ENCODE assay signal across 10 cellular contexts in the genomic region with DNA sequence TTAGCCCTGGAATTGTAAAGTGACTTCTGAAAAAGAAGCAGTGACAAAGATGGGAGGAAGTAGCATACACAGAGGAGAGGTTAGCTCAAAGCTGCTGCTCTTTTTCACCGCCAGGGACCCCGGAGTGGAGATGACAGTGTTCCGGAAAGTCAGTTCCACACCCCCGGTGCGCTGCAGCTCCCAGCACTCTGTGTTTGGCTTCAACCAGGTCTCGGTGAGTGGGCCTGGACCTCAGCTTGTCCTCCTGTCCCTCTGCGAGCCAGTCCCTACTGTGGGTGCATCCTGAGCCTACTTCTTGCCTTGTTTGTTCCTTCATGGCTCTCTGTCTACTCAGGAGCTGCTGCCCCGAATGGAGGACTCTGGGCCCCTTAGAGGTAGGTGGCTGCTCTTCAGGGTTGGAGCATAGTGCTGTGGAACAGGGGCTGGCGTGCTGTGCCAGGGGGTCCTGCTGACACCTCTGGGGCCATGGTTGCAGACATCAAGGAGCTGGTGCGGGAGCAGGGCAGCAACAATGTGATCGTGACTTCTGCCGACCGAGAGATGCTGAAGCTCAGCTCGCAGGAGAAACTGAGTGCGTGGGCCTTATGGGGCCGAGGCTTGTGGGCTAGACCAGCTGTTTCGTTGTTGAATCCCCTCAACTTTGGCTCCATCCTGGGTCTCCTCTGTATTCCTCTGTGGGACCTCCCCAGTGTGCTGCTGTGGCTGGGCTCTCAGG. TPM values are rescaled to one million over a fixed set of nuclear protein-coding genes. Genes with fewer than 3 reads are reported as not detected.
DNase-seq lines count a peak whose midpoint lies in the region; ATAC-seq and TF ChIP-seq lines count a peak whose summit lies in the region.
"Had no signal": no experiment of that assay in that cellular context is flagged by ENCODE, and none has a peak within 500 bp of the region (broad histone marks: within the 10 kb centered on the region; RNA-seq: fewer than 3 reads in every experiment).

No MANE protein-coding gene starts in this region.

- no TSS peak for BruUV-seq in IMR-90 (replicated peaks; lab: Mats Ljungman, UMichigan)

- peaks cover 39 to 70% of the 10 kb centered on the region in 2 donors for H3K36me3 Mint-ChIP-seq in CD14-positive monocyte
- peaks cover 0 to 34% (median 3%) of the 10 kb centered on the region in 3 donors for H3K36me3 Mint-ChIP-seq in naive thymus-derived CD8-positive, alpha-beta T cell

- H3K9me3 ChIP-seq in IMR-90 (ENCODE audit: control insufficient read depth, insufficient read depth, low read length): no peaks in the 10 kb centered on the region
- H3K9me3 ChIP-seq: esophagus squamous epithelium had no signal

- H3K4me1 Mint-ChIP-seq in CD14-positive monocyte: peaks cover 24% of the 10 kb centered on the region
- H3K4me1 Mint-ChIP-seq in naive thymus-derived CD8-positive, alpha-beta T cell: peaks cover 16 to 45% (median 34%) of the 10 kb centered on the region in 4 donors

- peak overlapping the region in 5 of 7 donors; percentile 13 to 95 (median 89) for H3K27ac Mint-ChIP-seq in CD14-positive monocyte
- peak overlapping the region in 8 of 10 donors; percentile 83 to 96 (median 92) for H3K27ac Mint-ChIP-seq in naive thymus-derived CD8-positive, alpha-beta T cell

- no peak overlapping the region; the same call in 1 of the 2 replicates for H3K4me2 ChIP-seq in IMR-90 (ENCODE audit: low read depth, low read length)

- no peak overlapping the region for H3K56ac ChIP-seq in IMR-90 (ENCODE audit: extremely low read depth, insufficient read depth, low read length)

- WGBS in IMR-90 (ENCODE audit: extremely low coverage in 2 of 2, insufficient read length in 1 of 2), 2 experiments: 94% methylated on average over 12 of the region's 17 CpGs; no CpG with 5 or more reads in 1 of the 2 experiments

- no peak for TF ChIP-seq RAD21 in IMR-90 (IDR thresholded peaks at IDR 0.05; ENCODE audit: low read length)

- H4K20me1 ChIP-seq in IMR-90 (ENCODE audit: insufficient read depth, low read length): peaks cover 21% of the 10 kb centered on the region

- no peak overlapping the region for H2BK15ac ChIP-seq in IMR-90 (ENCODE audit: low read depth, low read length)

- H3K36me3 ChIP-seq in IMR-90 (ENCODE audit: control insufficient read depth, insufficient read depth, low read length): peaks cover 40% of the 10 kb centered on the region; the same call in 1 of the 2 replicates

- intact Hi-C loops in CD14-positive monocyte (cut with micrococcal nuclease) (loop anchor here (5.0 to 10.0 kb wide), 2 partner anchors 35 to 72 kb away; no protein-coding TSS in a partner anchor), IMR-90 (cut with micrococcal nuclease) (no loop called here)

- H3K14ac ChIP-seq in IMR-90 (replicated peaks; ENCODE audit: low read depth, low read length): no peak overlapping the region

- ATAC-seq in IMR-90 (ENCODE audit: low read depth) (no peak), HG02623 (IDR thresholded peaks at IDR 0.05; ENCODE audit: unreplicated experiment) (no peak), HG03039 (IDR thresholded peaks at IDR 0.05; ENCODE audit: unreplicated experiment) (no peak)
- no peak for ATAC-seq in naive thymus-derived CD8-positive, alpha-beta T cell

- dilution Hi-C loops in IMR-90 (cut with HindIII; ENCODE audit: low sequenced_read_pairs, unreplicated experiment): no loop called here

- H3K4me3 ChIP-seq in IMR-90 (ENCODE audit: insufficient read depth, low read depth, low read length) (no peak overlapping the region), astrocyte of the spinal cord (ENCODE audit: low read depth, low read length) (peak overlapping the region; percentile 78)

- H3K9me3 Mint-ChIP-seq in CD14-positive monocyte: peaks cover 0 to 1% (median 0%) of the 10 kb centered on the region in 7 donors
- H3K9me3 Mint-ChIP-seq in naive thymus-derived CD8-positive, alpha-beta T cell: no peaks in the 10 kb centered on the region

- no peaks in the 10 kb centered on the region for H3K27me3 Mint-ChIP-seq in CD14-positive monocyte (ENCODE audit: low read depth in 3 of 3)
- peaks cover 0 to 2% (median 0%) of the 10 kb centered on the region in 5 donors for H3K27me3 Mint-ChIP-seq in naive thymus-derived CD8-positive, alpha-beta T cell

- in situ Hi-C loops in IMR-90 (cut with MboI; ENCODE audit: low sequenced_read_pairs): no loop called here
- in situ Hi-C loops in astrocyte of the spinal cord (cut with HindIII; ENCODE audit: low sequenced_read_pairs): no loop called here

- no peaks in the 10 kb centered on the region for H3K27me3 ChIP-seq in IMR-90 (ENCODE audit: control insufficient read depth, insufficient read depth, low read length)
- H3K27me3 ChIP-seq: esophagus squamous epithelium had no signal

- H3K79me1 ChIP-seq in IMR-90 (ENCODE audit: low read depth in 1 of 2, low read length in 2 of 2): peaks cover 7 to 55% of the 10 kb centered on the region in 2 experiments

- no peak overlapping the region for H2BK5ac ChIP-seq in IMR-90 (ENCODE audit: low read depth, low read length, poor library complexity, severe bottlenecking)

- H3K27ac ChIP-seq in IMR-90 (ENCODE audit: insufficient read depth, low read length): no peak overlapping the region

- TF ChIP-seq CTCF in CD14-positive monocyte (IDR thresholded peaks at IDR 0.05) (no peak), IMR-90 (conservative IDR thresholded peaks at IDR 0.05; ENCODE audit: low read depth, low read length) (no peak), astrocyte of the spinal cord (IDR thresholded peaks at IDR 0.05; ENCODE audit: low read depth, low read length) (no peak)

- H2BK20ac ChIP-seq in IMR-90 (ENCODE audit: low read depth, low read length): no peak overlapping the region

- POLR2A ChIA-PET in IMR-90 (lab: Charles Lee; ENCODE audit: unreplicated experiment): no interaction called here
- POLR2A ChIA-PET in naive thymus-derived CD8-positive, alpha-beta T cell (lab: Charles Lee): interaction anchor here (0.5 to 38.5 kb wide), 5 partner anchors 9 to 1346 kb away, joined by 3 to 1068 read pairs (median 4); a partner anchor contains a TSS

- peak overlapping the region in 1 of 2 donors; percentile 48 for H3K4me3 Mint-ChIP-seq in CD14-positive monocyte
- peak overlapping the region; percentile 88 to 97 (median 95) for H3K4me3 Mint-ChIP-seq in naive thymus-derived CD8-positive, alpha-beta T cell

- DNase-seq in CD14-positive monocyte (ENCODE audit: low spot score): no peak
- DNase-seq in IMR-90: no peak
- no peak for DNase-seq in astrocyte of the spinal cord (ENCODE audit: low read depth, low spot score)
- no peak for DNase-seq in naive thymus-derived CD8-positive, alpha-beta T cell
- DNase-seq in GM19238 (ENCODE audit: insufficient read length, low spot score): no peak
- DNase-seq in stimulated activated CD4-positive, alpha-beta T cell treated with anti-CD3 and anti-CD28 coated beads, Interleukin-1b, Interleukin-23, amount 100 ng/mL, for 48 hours: no peak
- DNase-seq: esophagus squamous epithelium, OCI-M1 had no signal

- H2AK5ac ChIP-seq in IMR-90 (ENCODE audit: low read depth, low read length): no peak overlapping the region

- H4K91ac ChIP-seq in IMR-90 (ENCODE audit: insufficient read depth, low read depth, low read length): no peak overlapping the region

- no peak overlapping the region for H3K23ac ChIP-seq in IMR-90 (ENCODE audit: low read depth, low read length)

- peak overlapping the region; percentile 45 for H2AK9ac ChIP-seq in IMR-90 (replicated peaks; ENCODE audit: low read depth, low read length, poor library complexity)

- H4K5ac ChIP-seq in IMR-90 (ENCODE audit: low read depth, low read length): no peak overlapping the region

- no peak overlapping the region for H4K8ac ChIP-seq in IMR-90 (ENCODE audit: low read depth in 2 of 2, low read length in 2 of 2)

- no peak overlapping the region for H3K4ac ChIP-seq in IMR-90 (ENCODE audit: low read depth, low read length)

- H2AFZ ChIP-seq in IMR-90 (replicated peaks; ENCODE audit: low read length, poor library complexity): no peak overlapping the region

- H3K9ac ChIP-seq in IMR-90 (ENCODE audit: low read depth, low read length): no peak overlapping the region

- no peak overlapping the region for H3K18ac ChIP-seq in IMR-90 (ENCODE audit: low read depth, low read length)

- H3K9me1 ChIP-seq in IMR-90 (ENCODE audit: insufficient read depth, low read length): 0 out of 2 replicates have a peak, but pooled peaks cover 9% of the 10 kb centered on the region

- no peak for TF ChIP-seq POLR2A in IMR-90 (IDR thresholded peaks at IDR 0.05; ENCODE audit: low read depth, low read length)

- H2BK120ac ChIP-seq in IMR-90 (ENCODE audit: low read depth, low read length): no peak overlapping the region

- CTCF ChIA-PET in IMR-90 (lab: Yijun Ruan, JAX): no interaction called here

- peaks cover 13% of the 10 kb centered on the region for H3K4me1 ChIP-seq in IMR-90 (ENCODE audit: control insufficient read depth, insufficient read depth, low read length)

RNA-seq across cellular contexts. Expression of a gene that starts 1.7 kb away (rescaled TPM):
- polyA plus RNA-seq in CD14-positive monocyte: 1 to 10 TPM in 1 of 2 donors, under 1 TPM in 1; 0.58 to 1.7 TPM
- 5.6 and 5.8 TPM in 2 replicates for total RNA-seq in IMR-90 (2012; rRNA removed)
- polyA plus RNA-seq in IMR-90 (2012; rRNA removed): 33.2 and 40.4 TPM in 2 replicates
- polyA plus RNA-seq in IMR-90 (2012; cell fraction: cytosol; rRNA removed): 20.0 and 31.2 TPM in 2 replicates
- 56.4 and 185 TPM in 2 replicates for polyA plus RNA-seq in IMR-90 (2012; cell fraction: nucleus; rRNA removed; ENCODE audit: low replicate concordance)
- total RNA-seq in naive thymus-derived CD8-positive, alpha-beta T cell: 10 to 100 TPM; 57.4 to 64.2 TPM
- polyA plus RNA-seq in naive thymus-derived CD8-positive, alpha-beta T cell: 1 to 10 TPM in 2 of 3 donors, under 1 TPM in 1; 0.96 to 6.5 (median 2.2) TPM

RNA-seq across cellular contexts. Expression of a gene that starts 3.3 kb away (rescaled TPM):
- polyA plus RNA-seq in CD14-positive monocyte (10 to 100 TPM; 20.8 to 32.0 TPM), IMR-90 (2012; rRNA removed) (37.5 and 52.0 TPM in 2 replicates)
- 16.7 and 17.7 TPM in 2 replicates for total RNA-seq in IMR-90 (2012; rRNA removed)
- polyA plus RNA-seq in IMR-90 (2012; cell fraction: cytosol; rRNA removed): 29.9 and 39.6 TPM in 2 replicates
- 57.5 and 129 TPM in 2 replicates for polyA plus RNA-seq in IMR-90 (2012; cell fraction: nucleus; rRNA removed; ENCODE audit: low replicate concordance)
- total RNA-seq in naive thymus-derived CD8-positive, alpha-beta T cell: 10 to 100 TPM; 61.6 to 66.3 TPM
- polyA plus RNA-seq in naive thymus-derived CD8-positive, alpha-beta T cell: 10 to 100 TPM in 2 of 3 donors, 1 to 10 TPM in 1; 8.7 to 20.5 (median 12.7) TPM

RNA-seq across cellular contexts. Expression of a gene that starts 20.6 kb away (rescaled TPM):
- polyA plus RNA-seq in CD14-positive monocyte (10 to 100 TPM; 83.4 to 86.5 TPM), IMR-90 (2012; rRNA removed) (39.7 and 44.3 TPM in 2 replicates)
- total RNA-seq in IMR-90 (2012; rRNA removed): 10.6 and 11.4 TPM in 2 replicates
- polyA plus RNA-seq in IMR-90 (2012; cell fraction: cytosol; rRNA removed): 22.9 and 41.1 TPM in 2 replicates
- 52.9 and 173 TPM in 2 replicates for polyA plus RNA-seq in IMR-90 (2012; cell fraction: nucleus; rRNA removed; ENCODE audit: low replicate concordance)
- 100 to 1,000 TPM; 155 to 157 TPM for total RNA-seq in naive thymus-derived CD8-positive, alpha-beta T cell
- polyA plus RNA-seq in naive thymus-derived CD8-positive, alpha-beta T cell: 100 to 1,000 TPM; 118 to 238 (median 140) TPM

RNA-seq across cellular contexts. Expression of a gene that starts 21.7 kb away (rescaled TPM):
- polyA plus RNA-seq in CD14-positive monocyte (not detected), IMR-90 (2012; rRNA removed) (0.09 and 0.34 TPM in 2 replicates)
- total RNA-seq in IMR-90 (2012; rRNA removed): not detected in 2 replicates
- 0.08 and 0.13 TPM in 2 replicates for polyA plus RNA-seq in IMR-90 (2012; cell fraction: cytosol; rRNA removed)
- 0.89 and 3.2 TPM in 2 replicates for polyA plus RNA-seq in IMR-90 (2012; cell fraction: nucleus; rRNA removed; ENCODE audit: low replicate concordance)
- 1 to 10 TPM; 2.4 to 5.0 TPM for total RNA-seq in naive thymus-derived CD8-positive, alpha-beta T cell
- under 1 TPM in 1 of 3 donors, not detected in 2; 0.34 TPM for polyA plus RNA-seq in naive thymus-derived CD8-positive, alpha-beta T cell

RNA-seq across cellular contexts. Expression of a gene that starts 41.4 kb away (rescaled TPM):
- polyA plus RNA-seq in CD14-positive monocyte (10 to 100 TPM; 29.6 to 42.6 TPM), IMR-90 (2012; rRNA removed) (27.4 and 29.0 TPM in 2 replicates)
- 10.0 and 13.3 TPM in 2 replicates for total RNA-seq in IMR-90 (2012; rRNA removed)
- 13.2 and 27.4 TPM in 2 replicates for polyA plus RNA-seq in IMR-90 (2012; cell fraction: cytosol; rRNA removed)
- 82.3 and 155 TPM in 2 replicates for polyA plus RNA-seq in IMR-90 (2012; cell fraction: nucleus; rRNA removed; ENCODE audit: low replicate concordance)
- 100 to 1,000 TPM; 101 to 108 TPM for total RNA-seq in naive thymus-derived CD8-positive, alpha-beta T cell
- polyA plus RNA-seq in naive thymus-derived CD8-positive, alpha-beta T cell: 10 to 100 TPM; 10.8 to 19.8 (median 11.5) TPM
